Comparison of ENCODE assay signal across 44 cellular contexts in genomic region chr19:22257916-22258315, GRCh38. TPM values are rescaled to one million over a fixed set of nuclear protein-coding genes. Genes with fewer than 3 reads are reported as not detected.
"Had no signal": no experiment of that assay in that cellular context is flagged by ENCODE, and none has a peak within 500 bp of the region (broad histone marks: within the 10 kb centered on the region; RNA-seq: fewer than 3 reads in every experiment).

No MANE protein-coding gene starts in this region.

- H3K4me3 Mint-ChIP-seq: activated naive CD4-positive, alpha-beta T cell treated with anti-CD3 and anti-CD28 coated beads for 36 hours; activated naive CD4-positive, alpha-beta T cell treated with anti-CD3 and anti-CD28 coated beads, Interleukin-2, amount 10 ng/mL, durations not matched to agents 7 days and 5 days; activated naive CD4-positive, alpha-beta T cell treated with anti-CD3 and anti-CD28 coated beads, Interleukin-2, amount 50 U/mL, for 24 hours; activated naive CD8-positive, alpha-beta T cell; activated naive CD8-positive, alpha-beta T cell treated with anti-CD3 and anti-CD28 coated beads for 36 hours; activated naive CD8-positive, alpha-beta T cell treated with anti-CD3 and anti-CD28 coated beads, Interleukin-2, amount 10 ng/mL, durations not matched to agents 7 days and 5 days; activated naive CD8-positive, alpha-beta T cell treated with anti-CD3 and anti-CD28 coated beads, Interleukin-2, amount 50 U/mL, for 24 hours; activated T-cell treated with anti-CD3 and anti-CD28 coated beads, Interleukin-2, amount 50 U/mL, for 24 hours; activated T-cell treated with anti-CD3 and anti-CD28 coated beads, Interleukin-2, amount 50 U/mL, for 4 hours; activated T-cell treated with anti-CD3 and anti-CD28 coated beads, Interleukin-2, amount 50 U/mL, for 72 hours; activated T-helper 1 cell treated with anti-CD3 and anti-CD28 coated beads, Interleukin-12 subunit alpha, Interleukin-12 subunit beta, Interleukin-2, Interleukin-4 antibody, amounts not matched to agents 30 ng/mL and 10 ng/mL and 1 ng/mL, durations not matched to agents 14 hours and 24 hours and 36 hours; activated T-helper 17 cell treated with anti-CD3 and anti-CD28 coated beads, Interleukin-2, amount 50 U/mL, for 72 hours; brain; central memory CD8-positive, alpha-beta T cell had no signal

- H3K27ac ChIP-seq: adrenal gland, ascending aorta, body of pancreas, brain microvascular endothelial cell, breast epithelium, cardiac muscle cell had no signal

- H3K27me3 ChIP-seq: adrenal gland, ascending aorta, body of pancreas, brain microvascular endothelial cell, breast epithelium, cardiac muscle cell had no signal

- H3K27ac Mint-ChIP-seq: activated naive CD4-positive, alpha-beta T cell treated with anti-CD3 and anti-CD28 coated beads for 36 hours; activated naive CD4-positive, alpha-beta T cell treated with anti-CD3 and anti-CD28 coated beads, Interleukin-2, amount 10 ng/mL, durations not matched to agents 7 days and 5 days; activated naive CD4-positive, alpha-beta T cell treated with anti-CD3 and anti-CD28 coated beads, Interleukin-2, amount 50 U/mL, for 24 hours; activated naive CD4-positive, alpha-beta T cell treated with anti-CD3 and anti-CD28 coated beads, Interleukin-2, amount 50 U/mL, for 72 hours; activated naive CD8-positive, alpha-beta T cell; activated naive CD8-positive, alpha-beta T cell treated with anti-CD3 and anti-CD28 coated beads for 36 hours; activated naive CD8-positive, alpha-beta T cell treated with anti-CD3 and anti-CD28 coated beads, Interleukin-2, amount 10 ng/mL, durations not matched to agents 7 days and 5 days; activated naive CD8-positive, alpha-beta T cell treated with anti-CD3 and anti-CD28 coated beads, Interleukin-2, amount 50 U/mL, for 24 hours; activated T-cell treated with anti-CD3 and anti-CD28 coated beads, Interleukin-2, amount 50 U/mL, for 24 hours; activated T-cell treated with anti-CD3 and anti-CD28 coated beads, Interleukin-2, amount 50 U/mL, for 72 hours; activated T-helper 1 cell treated with anti-CD3 and anti-CD28 coated beads, Interleukin-12 subunit alpha, Interleukin-12 subunit beta, Interleukin-2, Interleukin-4 antibody, amounts not matched to agents 30 ng/mL and 10 ng/mL and 1 ng/mL, durations not matched to agents 14 hours and 24 hours and 36 hours; activated T-helper 17 cell treated with anti-CD3 and anti-CD28 coated beads, Interleukin-2, amount 50 U/mL, for 72 hours; activated T-helper 2 cell treated with anti-CD3 and anti-CD28 coated beads, Interferon-gamma antibody, Interleukin-2, Interleukin-4, amounts not matched to agents 10 μg/mL and 5 μg/mL and 100 μg/mL, durations not matched to agents 14 hours and 24 hours and 36 hours; brain had no signal

- DNase-seq: activated effector memory CD4-positive, alpha-beta T cell treated with anti-CD3 and anti-CD28 coated beads, Interleukin-2, amount 50 U/mL, for 16 hours; activated effector memory CD4-positive, alpha-beta T cell treated with Interleukin-2 at 50 U/mL for 16 hours; activated gamma-delta T cell; activated gamma-delta T cell treated with Interleukin-2 at 50 U/mL for 16 hours; activated naive CD4-positive, alpha-beta T cell; activated naive CD4-positive, alpha-beta T cell treated with anti-CD3 and anti-CD28 coated beads for 36 hours; activated naive CD4-positive, alpha-beta T cell treated with anti-CD3 and anti-CD28 coated beads, Interleukin-2, amount 10 ng/mL, durations not matched to agents 7 days and 5 days; activated naive CD4-positive, alpha-beta T cell treated with anti-CD3 and anti-CD28 coated beads, Interleukin-2, amount 50 U/mL, for 16 hours; activated naive CD4-positive, alpha-beta T cell treated with Interleukin-2 at 50 U/mL for 16 hours; activated naive CD8-positive, alpha-beta T cell treated with anti-CD3 and anti-CD28 coated beads for 36 hours; activated naive CD8-positive, alpha-beta T cell treated with anti-CD3 and anti-CD28 coated beads, Interleukin-2, amount 10 ng/mL, durations not matched to agents 7 days and 5 days; activated naive CD8-positive, alpha-beta T cell treated with anti-CD3 and anti-CD28 coated beads, Interleukin-2, amount 50 U/mL, for 24 hours; activated T-cell treated with anti-CD3 and anti-CD28 coated beads, Interleukin-2, amount 50 U/mL, for 1 hour; activated T-cell treated with anti-CD3 and anti-CD28 coated beads, Interleukin-2, amount 50 U/mL, for 24 hours; activated T-cell treated with anti-CD3 and anti-CD28 coated beads, Interleukin-2, amount 50 U/mL, for 4 hours; activated T-cell treated with anti-CD3 and anti-CD28 coated beads, Interleukin-2, amount 50 U/mL, for 48 hours; activated T-cell treated with anti-CD3 and anti-CD28 coated beads, Interleukin-2, amount 50 U/mL, for 72 hours; adrenal gland; amniotic stem cell; amygdala; anterior cingulate cortex; aorta; body of pancreas; brain microvascular endothelial cell; caudate nucleus; central memory CD4-positive, alpha-beta T cell; cerebellar nuclear complex had no signal

- H3K4me3 ChIP-seq: adrenal gland, ascending aorta, body of pancreas, breast epithelium, cardiac muscle cell had no signal

- H3K4me1 ChIP-seq: adrenal gland, ascending aorta, body of pancreas, breast epithelium had no signal

- H3K36me3 ChIP-seq: adrenal gland, ascending aorta, brain microvascular endothelial cell, breast epithelium, cardiac muscle cell had no signal

- H3K9me3 ChIP-seq: adrenal gland, ascending aorta, body of pancreas had no signal

- H3K27me3 Mint-ChIP-seq: activated naive CD4-positive, alpha-beta T cell treated with anti-CD3 and anti-CD28 coated beads, Interleukin-2, amount 10 ng/mL, durations not matched to agents 7 days and 5 days; activated naive CD8-positive, alpha-beta T cell; activated naive CD8-positive, alpha-beta T cell treated with anti-CD3 and anti-CD28 coated beads, Interleukin-2, amount 10 ng/mL, durations not matched to agents 7 days and 5 days; activated naive CD8-positive, alpha-beta T cell treated with anti-CD3 and anti-CD28 coated beads, Interleukin-2, amount 50 U/mL, for 24 hours; activated T-cell treated with anti-CD3 and anti-CD28 coated beads, Interleukin-2, amount 50 U/mL, for 24 hours; activated T-helper 17 cell treated with anti-CD3 and anti-CD28 coated beads, Interleukin-2, amount 50 U/mL, for 72 hours; brain; central memory CD8-positive, alpha-beta T cell had no signal

- H3K4me1 Mint-ChIP-seq: activated naive CD4-positive, alpha-beta T cell treated with anti-CD3 and anti-CD28 coated beads, Interleukin-2, amount 10 ng/mL, durations not matched to agents 7 days and 5 days; activated naive CD4-positive, alpha-beta T cell treated with anti-CD3 and anti-CD28 coated beads, Interleukin-2, amount 50 U/mL, for 24 hours; activated naive CD8-positive, alpha-beta T cell treated with anti-CD3 and anti-CD28 coated beads for 36 hours; activated naive CD8-positive, alpha-beta T cell treated with anti-CD3 and anti-CD28 coated beads, Interleukin-2, amount 10 ng/mL, durations not matched to agents 7 days and 5 days; activated naive CD8-positive, alpha-beta T cell treated with anti-CD3 and anti-CD28 coated beads, Interleukin-2, amount 50 U/mL, for 24 hours; activated T-helper 17 cell treated with anti-CD3 and anti-CD28 coated beads, Interleukin-2, amount 50 U/mL, for 72 hours; brain; central memory CD8-positive, alpha-beta T cell had no signal

- H3K36me3 Mint-ChIP-seq: activated naive CD4-positive, alpha-beta T cell treated with anti-CD3 and anti-CD28 coated beads, Interleukin-2, amount 10 ng/mL, durations not matched to agents 7 days and 5 days; activated naive CD4-positive, alpha-beta T cell treated with anti-CD3 and anti-CD28 coated beads, Interleukin-2, amount 50 U/mL, for 24 hours; activated naive CD8-positive, alpha-beta T cell; activated naive CD8-positive, alpha-beta T cell treated with anti-CD3 and anti-CD28 coated beads for 36 hours; activated naive CD8-positive, alpha-beta T cell treated with anti-CD3 and anti-CD28 coated beads, Interleukin-2, amount 10 ng/mL, durations not matched to agents 7 days and 5 days; brain had no signal

RNA-seq across cellular contexts. Expression of gene ZNF729, which starts 28.3 kb away (rescaled TPM):
- total RNA-seq: activated naive CD4-positive, alpha-beta T cell treated with anti-CD3 and anti-CD28 coated beads for 36 hours; activated naive CD4-positive, alpha-beta T cell treated with anti-CD3 and anti-CD28 coated beads, Interleukin-2, amount 50 U/mL, for 72 hours; activated naive CD8-positive, alpha-beta T cell treated with anti-CD3 and anti-CD28 coated beads for 36 hours; activated naive CD8-positive, alpha-beta T cell treated with anti-CD3 and anti-CD28 coated beads, Interleukin-2, amount 10 ng/mL, durations not matched to agents 7 days and 5 days; activated T-cell treated with anti-CD3 and anti-CD28 coated beads, Interleukin-2, amount 50 U/mL, for 4 hours; activated T-cell treated with anti-CD3 and anti-CD28 coated beads, Interleukin-2, amount 50 U/mL, for 72 hours; activated T-helper 1 cell treated with anti-CD3 and anti-CD28 coated beads, Interleukin-12 subunit alpha, Interleukin-12 subunit beta, Interleukin-2, Interleukin-4 antibody, amounts not matched to agents 30 ng/mL and 10 ng/mL and 1 ng/mL, durations not matched to agents 14 hours and 24 hours and 36 hours; activated T-helper 17 cell treated with anti-CD3 and anti-CD28 coated beads, Interleukin-2, amount 50 U/mL, for 72 hours; activated T-helper 2 cell treated with anti-CD3 and anti-CD28 coated beads, Interferon-gamma antibody, Interleukin-2, Interleukin-4, amounts not matched to agents 10 μg/mL and 5 μg/mL and 100 μg/mL, durations not matched to agents 14 hours and 24 hours and 36 hours; adrenal gland; aorta; ascending aorta; astrocyte; body of pancreas; bronchial epithelial cell; cardiac muscle cell; cardiac septum; cerebellum; chondrocyte had no signal
- polyA plus RNA-seq: adipose tissue, adrenal gland, aorta, cardiac muscle cell had no signal
